17 cellular contexts compared by ENCODE assay signal in the genomic region with DNA sequence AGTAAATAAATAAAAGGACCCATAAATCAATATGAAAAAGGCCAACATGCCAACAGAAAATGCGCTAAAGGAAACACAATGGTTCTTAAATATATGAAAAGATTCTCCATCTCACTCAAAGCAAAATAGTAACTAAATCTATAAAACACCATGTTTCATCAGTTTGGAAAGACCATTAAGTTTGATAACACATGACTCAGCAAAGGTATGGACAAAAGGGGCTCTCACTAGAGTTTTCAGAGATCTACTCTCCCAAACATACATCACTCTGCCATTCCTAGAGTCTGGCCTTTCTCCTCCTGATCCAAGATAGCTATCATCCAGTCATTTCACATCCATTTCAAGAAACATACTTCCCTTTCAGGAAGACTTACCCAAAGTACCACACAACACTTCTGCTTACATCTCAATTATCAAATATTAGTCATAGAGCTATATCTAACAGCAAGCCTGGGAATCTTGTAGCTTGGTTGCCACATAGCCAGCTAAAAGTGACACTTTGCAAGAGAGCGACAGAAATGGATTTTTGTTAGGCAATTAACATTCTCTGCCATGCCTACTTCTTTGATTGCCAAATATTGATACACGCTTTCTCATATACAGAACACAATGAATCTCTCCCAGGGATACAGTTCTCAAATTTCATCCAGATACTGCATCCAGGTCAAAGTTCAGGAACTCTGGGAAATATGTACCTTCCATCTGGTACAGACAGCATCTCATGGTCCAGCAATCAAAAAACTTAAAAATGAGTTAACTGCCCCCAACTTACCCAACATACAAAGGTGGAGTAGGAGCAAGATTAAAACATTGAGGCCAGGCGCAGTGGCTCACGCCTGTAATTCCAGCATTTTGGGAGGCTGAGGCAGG. TPM values are rescaled to one million over a fixed set of nuclear protein-coding genes. Genes with fewer than 3 reads are reported as not detected.
DNase-seq lines count a peak whose midpoint lies in the region; ATAC-seq, FAIRE-seq and TF ChIP-seq lines count a peak whose summit lies in the region.
"Had no signal": no experiment of that assay in that cellular context is flagged by ENCODE, and none has a peak within 500 bp of the region (broad histone marks: within the 10 kb centered on the region; RNA-seq: fewer than 3 reads in every experiment).

No MANE protein-coding gene starts in this region.

- H4K8ac ChIP-seq in mesendoderm (ENCODE audit: low read depth, low read length) = no peak overlapping the region

- no peak overlapping the region for H2BK120ac ChIP-seq in mesendoderm (ENCODE audit: low read depth, low read length)

- no peaks in the 10 kb centered on the region for H3K27me3 Mint-ChIP-seq in activated CD4-positive, alpha-beta T cell treated with anti-CD3 and anti-CD28 coated beads for 36 hours
- H3K27me3 Mint-ChIP-seq: B cell; CD4-positive, alpha-beta T cell had no signal

- no peak for DNase-seq in HepG2 (ENCODE audit: low spot score)
- DNase-seq in right lobe of liver = no peak
- DNase-seq in amniotic epithelial cell (ENCODE audit: low read depth) = peak; percentile 27
- no peak for DNase-seq in mesendoderm
- DNase-seq in NAMALWA (ENCODE audit: low spot score) = no peak
- no peak for DNase-seq in activated CD4-positive, alpha-beta T cell treated with anti-CD3 and anti-CD28 coated beads for 36 hours
- no peak for DNase-seq in medulla oblongata (ENCODE audit: extremely low spot score)
- DNase-seq: C1 segment of cervical spinal cord; CD4-positive, alpha-beta T cell; DMS153; DMS79 treated with DMSO at 0.1 percent for 48 hours; GDM1 had no signal

- WGBS in HepG2 (ENCODE audit: low lambda C conversion rate) = 76% methylated on average over 5 of the region's 5 CpGs
- 70% methylated on average over 4 of the region's 5 CpGs for WGBS in right lobe of liver (ENCODE audit: insufficient coverage, low coverage, low lambda C conversion rate, missing lambda C conversion rate)
- no CpG with 5 or more reads among the region's 5 CpGs for WGBS in mesendoderm (ENCODE audit: extremely low coverage, insufficient coverage, low lambda C conversion rate)

- no peak for ATAC-seq in HepG2
- no peak for ATAC-seq in right lobe of liver
- ATAC-seq in GM19397 (IDR thresholded peaks at IDR 0.05; ENCODE audit: unreplicated experiment) = no peak
- no peak for ATAC-seq in activated CD4-positive, alpha-beta T cell treated with anti-CD3 and anti-CD28 coated beads for 36 hours
- ATAC-seq: HCT116 had no signal

- FAIRE-seq in HepG2 (lab: Jason Lieb, UNC) = no peak
- FAIRE-seq: GM12892, H54 had no signal

- H2BK5ac ChIP-seq in mesendoderm (ENCODE audit: low read length) = no peak overlapping the region

- intact Hi-C loops in HepG2 (cut with micrococcal nuclease; ENCODE audit: unreplicated experiment) (no loop called here), right lobe of liver (cut with DNase I) (no loop called here)
- intact Hi-C loops in activated CD4-positive, alpha-beta T cell treated with anti-CD3 and anti-CD28 coated beads for 36 hours (cut with DNase I, micrococcal nuclease) = no loop called here

- H3K4me1 ChIP-seq in HepG2 (ENCODE audit: insufficient read depth, low read length) = peaks cover 35% of the 10 kb centered on the region
- H3K4me1 ChIP-seq in right lobe of liver = no peaks in the 10 kb centered on the region
- H3K4me1 ChIP-seq in mesendoderm (ENCODE audit: control insufficient read depth, low read depth, low read length) = no peaks in the 10 kb centered on the region

- in situ Hi-C loops in HepG2 (cut with HindIII; ENCODE audit: extremely low pct_ligation_motif_present, low pct_unique_long_range_greater_than_20kb) = no loop called here

- no peaks in the 10 kb centered on the region for H3K79me2 ChIP-seq in HepG2 (ENCODE audit: insufficient read depth, low read length)
- no peaks in the 10 kb centered on the region for H3K79me2 ChIP-seq in mesendoderm (ENCODE audit: control insufficient read depth, insufficient read depth, low read length)

- H3K36me3 ChIP-seq in HepG2 (replicated peaks in 1 of 2; ENCODE audit: control insufficient read depth in 1 of 2, insufficient read depth in 2 of 2, low read length in 2 of 2) (no peaks in the 10 kb centered on the region), right lobe of liver (no peaks in the 10 kb centered on the region), mesendoderm (ENCODE audit: control insufficient read depth, insufficient read depth, low read length) (no peaks in the 10 kb centered on the region)

- H3K4me2 ChIP-seq in HepG2 (ENCODE audit: low read depth, low read length) = no peak overlapping the region
- no peak overlapping the region for H3K4me2 ChIP-seq in mesendoderm (ENCODE audit: low read length)

- CTCF ChIA-PET in HepG2 (lab: Yijun Ruan, JAX; ENCODE audit: low intra/inter-chr PET ratio, low total read pairs) = no interaction called here
- CTCF ChIA-PET in activated CD4-positive, alpha-beta T cell treated with anti-CD3 and anti-CD28 coated beads for 36 hours (lab: Charles Lee) = interaction anchor here (0.7 to 1.9 kb wide), 3 partner anchors 15 to 1540 kb away, joined by 3 to 12 read pairs (median 3); no protein-coding TSS in a partner anchor

- no peak overlapping the region for H2AK5ac ChIP-seq in mesendoderm (ENCODE audit: low read length)

- no peaks in the 10 kb centered on the region for H4K20me1 ChIP-seq in HepG2 (ENCODE audit: insufficient read depth, low read length)

- no peaks in the 10 kb centered on the region for H3K4me1 Mint-ChIP-seq in activated CD4-positive, alpha-beta T cell treated with anti-CD3 and anti-CD28 coated beads for 36 hours
- H3K4me1 Mint-ChIP-seq: B cell had no signal

- BruUV-seq in HepG2 (replicated peaks; lab: Mats Ljungman, UMichigan) = no TSS peak

- H3K36me3 Mint-ChIP-seq in activated CD4-positive, alpha-beta T cell treated with anti-CD3 and anti-CD28 coated beads for 36 hours (ENCODE audit: low read depth) = no peaks in the 10 kb centered on the region

- no peak for TF ChIP-seq CTCF in HepG2 (CRISPR knock-in tag; IDR thresholded peaks at IDR 0.05)
- no peak for TF ChIP-seq CTCF in right lobe of liver (IDR thresholded peaks at IDR 0.05)

- no peak overlapping the region for H4K5ac ChIP-seq in mesendoderm (ENCODE audit: low read length)

- no peak for TF ChIP-seq EP300 in HepG2 (IDR thresholded peaks at IDR 0.05; ENCODE audit: low read depth in 2 of 2, low read length in 2 of 2)
- no peak for TF ChIP-seq EP300 in HepG2 (CRISPR knock-in tag; IDR thresholded peaks at IDR 0.05; ENCODE audit: borderline replicate concordance)

- H3K4me3 Mint-ChIP-seq in activated CD4-positive, alpha-beta T cell treated with anti-CD3 and anti-CD28 coated beads for 36 hours = no peak overlapping the region
- H3K4me3 Mint-ChIP-seq: B cell; CD4-positive, alpha-beta T cell had no signal

- H3K27ac Mint-ChIP-seq in activated CD4-positive, alpha-beta T cell treated with anti-CD3 and anti-CD28 coated beads for 36 hours = no peak overlapping the region
- H3K27ac Mint-ChIP-seq: B cell; CD4-positive, alpha-beta T cell had no signal

- H3K9me3 ChIP-seq in HepG2 (ENCODE audit: low read length) = no peaks in the 10 kb centered on the region
- no peaks in the 10 kb centered on the region for H3K9me3 ChIP-seq in right lobe of liver

- H2AFZ ChIP-seq in HepG2 (ENCODE audit: low read length) = no peak overlapping the region

- H3K56ac ChIP-seq in mesendoderm (ENCODE audit: low read length) = no peak overlapping the region

- no peak overlapping the region for H3K9ac ChIP-seq in HepG2 (ENCODE audit: insufficient read depth, low read depth, low read length)
- H3K9ac ChIP-seq in mesendoderm (ENCODE audit: low read length) = no peak overlapping the region

- H3K18ac ChIP-seq in mesendoderm (ENCODE audit: low read length) = no peak overlapping the region

- TF ChIP-seq POLR2A in HepG2 (IDR thresholded peaks at IDR 0.05; ENCODE audit: insufficient read depth in 1 of 2, low read depth in 2 of 2, low read length in 2 of 2) = no peak
- no peak for TF ChIP-seq POLR2A in right lobe of liver (IDR thresholded peaks at IDR 0.05)

- no peaks in the 10 kb centered on the region for H3K9me3 Mint-ChIP-seq in activated CD4-positive, alpha-beta T cell treated with anti-CD3 and anti-CD28 coated beads for 36 hours (ENCODE audit: low read depth)
- H3K9me3 Mint-ChIP-seq: CD4-positive, alpha-beta T cell had no signal

- TF ChIP-seq RAD21 in HepG2 (CRISPR knock-in tag; IDR thresholded peaks at IDR 0.05) = no peak

- peak overlapping the region; percentile 86 for H2BK15ac ChIP-seq in mesendoderm (replicated peaks; ENCODE audit: low read depth)

- POLR2A ChIA-PET in HepG2 (lab: Yijun Ruan, JAX) = no interaction called here
- POLR2A ChIA-PET in activated CD4-positive, alpha-beta T cell treated with anti-CD3 and anti-CD28 coated beads for 36 hours (lab: Charles Lee) = no interaction called here

- H3K4ac ChIP-seq in mesendoderm (ENCODE audit: low read depth, low read length) = no peak overlapping the region

- no peak overlapping the region for H3K23ac ChIP-seq in mesendoderm (ENCODE audit: low read length)

- H3K27ac ChIP-seq in HepG2 (ENCODE audit: extremely low read length, insufficient read depth, low read length) (no peak overlapping the region), right lobe of liver (no peak overlapping the region), mesendoderm (ENCODE audit: low read depth, low read length) (no peak overlapping the region)

- H3K79me1 ChIP-seq in mesendoderm (ENCODE audit: low read length) = no peaks in the 10 kb centered on the region

- no peak overlapping the region for H3K4me3 ChIP-seq in HepG2 (replicated peaks in 1 of 3; ENCODE audit: insufficient read depth in 1 of 3, low read depth in 2 of 3, low read length in 3 of 3)
- no peak overlapping the region for H3K4me3 ChIP-seq in right lobe of liver
- no peak overlapping the region for H3K4me3 ChIP-seq in mesendoderm (ENCODE audit: low read length)

- H3K27me3 ChIP-seq in HepG2 (ENCODE audit: control insufficient read depth in 1 of 2, insufficient read depth in 2 of 2, low read length in 2 of 2) (no peaks in the 10 kb centered on the region), right lobe of liver (no peaks in the 10 kb centered on the region), mesendoderm (ENCODE audit: insufficient read depth, low read length, poor library complexity) (no peaks in the 10 kb centered on the region)

RNA-seq across cellular contexts. Expression of gene TOMM7, which starts 28.8 kb away (rescaled TPM):
- total RNA-seq in HepG2 (2016; rRNA removed; fragmentation: Illumina TruSeq; extraction: Trizol) = 251 and 352 TPM in 2 replicates
- 240 and 298 TPM in 2 replicates for total RNA-seq in HepG2 (2016; cell fraction: cytosol; rRNA removed; fragmentation: Illumina TruSeq; extraction: Trizol; ENCODE audit: low read depth)
- 254 and 324 TPM in 2 replicates for total RNA-seq in HepG2 (2016; cell fraction: insoluble cytoplasmic fraction; rRNA removed; fragmentation: Illumina TruSeq; extraction: Trizol)
- total RNA-seq in HepG2 (2016; cell fraction: membrane; rRNA removed; fragmentation: Illumina TruSeq; extraction: Trizol) = 330 and 358 TPM in 2 replicates
- 87.9 and 93.9 TPM in 2 replicates for total RNA-seq in HepG2 (2016; cell fraction: nucleus; rRNA removed; fragmentation: Illumina TruSeq; extraction: Trizol)
- polyA plus RNA-seq in HepG2 (2011; rRNA removed) = 328 and 369 TPM in 2 replicates
- polyA plus RNA-seq in HepG2 (2011; cell fraction: cytosol; rRNA removed) = 127 and 129 TPM in 2 replicates
- polyA plus RNA-seq in HepG2 (2011; cell fraction: nucleus; rRNA removed) = 34.6 and 47.7 TPM in 2 replicates
- 309 and 319 TPM in 2 replicates for polyA plus RNA-seq in HepG2 (2012)
- 336 and 479 TPM in 2 replicates for polyA plus RNA-seq in HepG2 (2016; cell fraction: cytosol; fragmentation: Illumina TruSeq; extraction: Trizol; ENCODE audit: low read depth)
- 318 and 360 TPM in 2 replicates for polyA plus RNA-seq in HepG2 (2016; cell fraction: insoluble cytoplasmic fraction; fragmentation: Illumina TruSeq; extraction: Trizol; ENCODE audit: low read depth)
- 372 and 511 TPM in 2 replicates for polyA plus RNA-seq in HepG2 (2016; cell fraction: membrane; fragmentation: Illumina TruSeq; extraction: Trizol; ENCODE audit: low read depth)
- 176 and 184 TPM in 2 replicates for polyA plus RNA-seq in HepG2 (2016; cell fraction: nucleus; fragmentation: Illumina TruSeq; extraction: Trizol; ENCODE audit: insufficient read depth, low read depth)
- 115 and 385 TPM in 2 replicates for polyA minus RNA-seq in HepG2 (2011; rRNA and poly(A)+ RNA removed; ENCODE audit: low replicate concordance)
- polyA minus RNA-seq in HepG2 (2011; cell fraction: cytosol; rRNA and poly(A)+ RNA removed) = 16.5 and 34.8 TPM in 2 replicates
- 30.5 and 32.2 TPM in 2 replicates for polyA minus RNA-seq in HepG2 (2011; cell fraction: nucleus; rRNA and poly(A)+ RNA removed)
- 100 to 1,000 TPM in 3 of 6 experiments, 10 to 100 TPM in 3; 25.9 to 180 (median 102) TPM for total RNA-seq in right lobe of liver
- polyA plus RNA-seq in mesendoderm (2013, experiment 1 of 2) = 769 TPM
- 773 TPM for polyA plus RNA-seq in mesendoderm (2013, experiment 2 of 2)
- total RNA-seq in activated CD4-positive, alpha-beta T cell treated with anti-CD3 and anti-CD28 coated beads for 36 hours = 100 to 1,000 TPM in 1 of 2 experiments, 10 to 100 TPM in 1; 73.7 to 254 TPM
